Comparison of ENCODE assay signal across 28 cellular contexts in the genomic region with DNA sequence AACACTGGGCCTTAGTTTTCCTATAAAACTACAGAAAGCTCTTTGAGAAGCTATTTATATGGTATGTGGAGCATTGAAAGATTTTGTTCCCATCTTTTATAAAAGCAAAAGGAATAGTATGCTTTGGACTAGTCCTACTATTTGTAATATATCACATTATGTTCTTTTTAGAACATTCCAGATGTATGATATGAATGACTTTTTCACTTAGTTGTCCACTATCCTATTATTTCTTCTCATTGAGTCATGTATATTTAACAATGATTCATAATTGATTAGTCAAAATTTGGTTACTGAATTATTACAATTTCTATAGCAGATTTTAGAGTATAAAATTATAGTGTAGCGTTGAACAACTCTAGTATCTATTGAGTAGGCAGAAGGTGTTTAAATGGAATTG. TPM values are rescaled to one million over a fixed set of nuclear protein-coding genes. Genes with fewer than 3 reads are reported as not detected.
"Had no signal": no experiment of that assay in that cellular context is flagged by ENCODE, and none has a peak within 500 bp of the region (broad histone marks: within the 10 kb centered on the region; RNA-seq: fewer than 3 reads in every experiment).

No MANE protein-coding gene starts in this region.

- H3K27ac ChIP-seq: brain microvascular endothelial cell, esophagus squamous epithelium, WERI-Rb-1 had no signal

- ATAC-seq: activated CD4-positive, CD25-positive, alpha-beta regulatory T cell treated with anti-CD3 and anti-CD28 coated beads, Interleukin-2, amount 50 U/mL, for 24 hours; activated CD8-positive, alpha-beta T cell treated with anti-CD3 and anti-CD28 coated beads for 36 hours; activated T-cell treated with anti-CD3 and anti-CD28 coated beads, Interleukin-2, amount 50 U/mL, for 4 hours; activated T-helper 17 cell treated with anti-CD3 and anti-CD28 coated beads, Interleukin-2, amount 50 U/mL, for 72 hours; effector memory CD8-positive, alpha-beta T cell; T-helper 17 cell had no signal

- DNase-seq: activated B cell treated with CpG ODN at 0.5 μM for 24 hours; activated CD4-positive, alpha-beta T cell treated with anti-CD3 and anti-CD28 coated beads for 48 hours; activated CD4-positive, alpha-beta T cell treated with anti-CD3 and anti-CD28 coated beads, Interleukin-2, amount 50 U/mL, for 1 hour; activated CD4-positive, alpha-beta T cell treated with anti-CD3 and anti-CD28 coated beads, Interleukin-2, amount 50 U/mL, for 48 hours; activated CD8-positive, alpha-beta memory T cell treated with anti-CD3 and anti-CD28 coated beads for 24 hours; activated CD8-positive, alpha-beta T cell treated with anti-CD3 and anti-CD28 coated beads for 36 hours; activated effector memory CD4-positive, alpha-beta T cell treated with Interleukin-2 at 50 U/mL for 16 hours; activated gamma-delta T cell treated with Interleukin-2 at 50 U/mL for 16 hours; activated naive CD4-positive, alpha-beta T cell treated with anti-CD3 and anti-CD28 coated beads, Interleukin-2, amount 50 U/mL, for 16 hours; activated naive CD4-positive, alpha-beta T cell treated with Interleukin-2 at 50 U/mL for 16 hours; activated T-cell treated with anti-CD3 and anti-CD28 coated beads, Interleukin-2, amount 50 U/mL, for 4 hours; amniotic stem cell; anterior cingulate cortex; brain microvascular endothelial cell; caudate nucleus; cortex of kidney; dermis blood vessel endothelial cell; effector CD4-positive, alpha-beta T cell; effector memory CD8-positive, alpha-beta T cell; esophagus squamous epithelium; foreskin fibroblast; head of caudate nucleus; T-helper 17 cell; T1000; WERI-Rb-1 had no signal

- H3K36me3 ChIP-seq: brain microvascular endothelial cell, WERI-Rb-1 had no signal

- H3K9me3 ChIP-seq: esophagus squamous epithelium had no signal

- H3K4me3 ChIP-seq: esophagus squamous epithelium had no signal

- H3K27me3 ChIP-seq: brain microvascular endothelial cell, esophagus squamous epithelium had no signal

RNA-seq across cellular contexts. Expression of a gene that starts 34.2 kb away (rescaled TPM):
- total RNA-seq: activated CD8-positive, alpha-beta T cell treated with anti-CD3 and anti-CD28 coated beads for 36 hours; activated T-cell treated with anti-CD3 and anti-CD28 coated beads, Interleukin-2, amount 50 U/mL, for 4 hours; chondrocyte had no signal
